24 cellular contexts compared by ENCODE assay signal in genomic region chr21:41742073-41742875, GRCh38. TPM values are rescaled to one million over a fixed set of nuclear protein-coding genes. Genes with fewer than 3 reads are reported as not detected.
DNase-seq lines count a peak whose midpoint lies in the region; TF ChIP-seq lines count a peak whose summit lies in the region.
"Had no signal": no experiment of that assay in that cellular context is flagged by ENCODE, and none has a peak within 500 bp of the region (broad histone marks: within the 10 kb centered on the region; RNA-seq: fewer than 3 reads in every experiment).

No MANE protein-coding gene starts in this region.

- TF ChIP-seq POLR2A in tibial nerve (IDR thresholded peaks at IDR 0.05): no peak
- no peak for TF ChIP-seq POLR2A in esophagus squamous epithelium (IDR thresholded peaks at IDR 0.05)

- TF ChIP-seq EP300 in tibial nerve (IDR thresholded peaks at IDR 0.05): no peak

- peak overlapping the region; percentile 58 for H3K23ac ChIP-seq in neuronal stem cell (ENCODE audit: low read depth, low read length, poor library complexity)

- H3K4me1 Mint-ChIP-seq in endothelial cell (ENCODE audit: unreplicated experiment): peaks cover 11% of the 10 kb centered on the region
- H3K4me1 Mint-ChIP-seq: CD14-positive monocyte; CD8-positive, alpha-beta memory T cell had no signal

- H3K79me1 ChIP-seq in neuronal stem cell (ENCODE audit: low read depth, low read length): no peaks in the 10 kb centered on the region

- no peak overlapping the region for H3K4ac ChIP-seq in neuronal stem cell (ENCODE audit: low read length)

- no peak overlapping the region for H3K4me3 ChIP-seq in H7 (ENCODE audit: insufficient read depth, low read depth, low read length)
- H3K4me3 ChIP-seq in neuronal stem cell (ENCODE audit: low read length in 2 of 2): no peak overlapping the region
- H3K4me3 ChIP-seq in tibial nerve: no peak overlapping the region
- no peak overlapping the region for H3K4me3 ChIP-seq in esophagus squamous epithelium
- H3K4me3 ChIP-seq: A549; BLaER1 treated with 17β-estradiol and CSF1 and Interleukin-3, amounts not matched to agents 10 nM and 100 nM; GM12878; GM23248 had no signal

- H2BK12ac ChIP-seq in neuronal stem cell (ENCODE audit: low read length): no peak overlapping the region

- peaks cover 0 to 7% of the 10 kb centered on the region in 2 donors for H3K4me1 ChIP-seq in neuronal stem cell (ENCODE audit: control insufficient read depth in 2 of 2, insufficient read depth in 1 of 2, low read depth in 1 of 2, low read length in 2 of 2)
- H3K4me1 ChIP-seq in tibial nerve: no peaks in the 10 kb centered on the region
- peaks cover 0 to 23% (median 0%) of the 10 kb centered on the region in 3 donors for H3K4me1 ChIP-seq in esophagus squamous epithelium
- H3K4me1 ChIP-seq: A549, BE2C had no signal

- peak overlapping the region; percentile 50 for H3K27ac ChIP-seq in RWPE1
- H3K27ac ChIP-seq in neuronal stem cell (replicated peaks; ENCODE audit: low read length): no peak overlapping the region
- no peak overlapping the region for H3K27ac ChIP-seq in tibial nerve
- H3K27ac ChIP-seq in esophagus squamous epithelium: no peak overlapping the region
- H3K27ac ChIP-seq: A549; BLaER1 treated with 17β-estradiol and CSF1 and Interleukin-3, amounts not matched to agents 10 nM and 100 nM; GM23248 had no signal

- peaks cover 5% of the 10 kb centered on the region for H3K9me3 Mint-ChIP-seq in endothelial cell (ENCODE audit: unreplicated experiment)
- H3K9me3 Mint-ChIP-seq: CD8-positive, alpha-beta memory T cell had no signal

- H3K9me3 ChIP-seq in neuronal stem cell (replicated peaks in 1 of 2; ENCODE audit: control insufficient read depth in 2 of 2, insufficient read depth in 1 of 2, low read depth in 1 of 2, low read length in 2 of 2) (peaks cover 3 to 7% of the 10 kb centered on the region in 2 donors), tibial nerve (peaks cover 0 to 12% (median 4%) of the 10 kb centered on the region in 4 donors), esophagus squamous epithelium (peaks cover 0 to 5% (median 0%) of the 10 kb centered on the region in 3 donors)
- H3K9me3 ChIP-seq: BE2C had no signal

- peak overlapping the region; percentile 63 for H3K9ac ChIP-seq in neuronal stem cell (ENCODE audit: low read depth, low read length, poor library complexity)
- H3K9ac ChIP-seq: BLaER1 treated with 17β-estradiol and CSF1 and Interleukin-3, amounts not matched to agents 10 nM and 100 nM; GM23248 had no signal

- peak overlapping the region; percentile 66 for H3K18ac ChIP-seq in neuronal stem cell (ENCODE audit: low read length)

- no peak overlapping the region for H4K91ac ChIP-seq in neuronal stem cell (ENCODE audit: low read depth, low read length, poor library complexity)

- H2BK120ac ChIP-seq in neuronal stem cell (ENCODE audit: low read depth, low read length): no peak overlapping the region

- DNase-seq in H7: peak; percentile 28
- DNase-seq in RWPE1 (ENCODE audit: low spot score): no peak
- no peak for DNase-seq in endothelial cell (ENCODE audit: low spot score)
- DNase-seq in neuronal stem cell (ENCODE audit: low spot score): no peak
- no peak for DNase-seq in tibial nerve (ENCODE audit: low spot score in 2 of 2)
- no peak for DNase-seq in esophagus squamous epithelium (lab: John Stamatoyannopoulos, UW)
- no peak for DNase-seq in epidermal melanocyte (ENCODE audit: insufficient read length, low spot score)
- no peak for DNase-seq in T-helper 9 cell
- DNase-seq: 8988T; ACHN; AML-193; BE2C; CD4-positive, alpha-beta T cell; CD8-positive, alpha-beta memory T cell; DMS 273 treated with DMSO at 0.1 percent for 48 hours; DMS79; EL; GDM1; GM23248; H9 had no signal

- no peak overlapping the region for H4K8ac ChIP-seq in neuronal stem cell (ENCODE audit: low read depth, low read length)

- TF ChIP-seq CTCF in RWPE1 (conservative IDR thresholded peaks at IDR 0.05; ENCODE audit: low read depth) (no peak), endothelial cell (IDR thresholded peaks at IDR 0.05; ENCODE audit: unreplicated experiment) (no peak), tibial nerve (IDR thresholded peaks at IDR 0.05) (no peak), esophagus squamous epithelium (IDR thresholded peaks at IDR 0.05) (no peak)

- POLR2A ChIA-PET in RWPE1 (lab: Yijun Ruan, JAX; ENCODE audit: low non-redundant PET): no interaction called here

- no peak overlapping the region for H2AK5ac ChIP-seq in neuronal stem cell (ENCODE audit: low read depth, low read length)

- no peak overlapping the region for H2BK15ac ChIP-seq in neuronal stem cell (ENCODE audit: low read length)

- no peaks in the 10 kb centered on the region; the same call in 1 of the 2 replicates for H3K36me3 ChIP-seq in H7 (replicated peaks; ENCODE audit: control insufficient read depth, insufficient read depth, low read length)
- H3K36me3 ChIP-seq in neuronal stem cell (replicated peaks in 1 of 2; ENCODE audit: control insufficient read depth in 2 of 2, insufficient read depth in 2 of 2, low read length in 2 of 2): no peaks in the 10 kb centered on the region
- no peaks in the 10 kb centered on the region for H3K36me3 ChIP-seq in tibial nerve
- peaks cover 16 to 100% (median 21%) of the 10 kb centered on the region in 3 donors for H3K36me3 ChIP-seq in esophagus squamous epithelium
- H3K36me3 ChIP-seq: BE2C; BLaER1 treated with 17β-estradiol and CSF1 and Interleukin-3, amounts not matched to agents 10 nM and 100 nM had no signal

- H3K27me3 Mint-ChIP-seq in endothelial cell (ENCODE audit: unreplicated experiment): peaks cover 8% of the 10 kb centered on the region
- H3K27me3 Mint-ChIP-seq: CD4-positive, alpha-beta T cell had no signal

- no peaks in the 10 kb centered on the region for H3K27me3 ChIP-seq in H7 (ENCODE audit: control insufficient read depth, insufficient read depth, low read length)
- no peaks in the 10 kb centered on the region for H3K27me3 ChIP-seq in neuronal stem cell (ENCODE audit: control insufficient read depth in 3 of 3, insufficient read depth in 3 of 3, low read depth in 1 of 3, low read length in 3 of 3)
- no peaks in the 10 kb centered on the region for H3K27me3 ChIP-seq in tibial nerve
- peaks cover 0 to 13% (median 0%) of the 10 kb centered on the region in 4 donors for H3K27me3 ChIP-seq in esophagus squamous epithelium
- H3K27me3 ChIP-seq: BE2C; BLaER1 treated with 17β-estradiol and CSF1 and Interleukin-3, amounts not matched to agents 10 nM and 100 nM had no signal

- H2AFZ ChIP-seq in neuronal stem cell (ENCODE audit: low read length): no peak overlapping the region
- H2AFZ ChIP-seq: GM23248 had no signal

- intact Hi-C loops in esophagus squamous epithelium (cut with DNase I): no loop called here

- no peak overlapping the region for H2BK5ac ChIP-seq in neuronal stem cell (ENCODE audit: low read length)

- H3K4me2 ChIP-seq in neuronal stem cell (ENCODE audit: insufficient read depth, low read length, poor library complexity, severe bottlenecking): no peak overlapping the region
- H3K4me2 ChIP-seq: A549; BLaER1 treated with 17β-estradiol and CSF1 and Interleukin-3, amounts not matched to agents 10 nM and 100 nM had no signal

- H3K36me3 Mint-ChIP-seq in endothelial cell (ENCODE audit: low read depth, unreplicated experiment): peaks cover 61% of the 10 kb centered on the region
- H3K36me3 Mint-ChIP-seq: CD14-positive monocyte; CD8-positive, alpha-beta memory T cell had no signal

- CTCF ChIA-PET in RWPE1 (lab: Yijun Ruan, JAX): interaction anchor here (0.6 kb wide), 1 partner anchor 82 kb away, joined by 4 read pairs; no protein-coding TSS in a partner anchor

- peak overlapping the region; percentile 88 for H3K27ac Mint-ChIP-seq in endothelial cell (ENCODE audit: unreplicated experiment)
- H3K27ac Mint-ChIP-seq: CD4-positive, alpha-beta T cell; CD8-positive, alpha-beta memory T cell had no signal

- no CpG with 5 or more reads among the region's 30 CpGs for WGBS in neuronal stem cell (ENCODE audit: extremely low coverage in 2 of 2, insufficient read length in 2 of 2, insufficient replicate concordance in 1 of 2), 2 donors
- WGBS in tibial nerve, 2 donors: 79 to 83% methylated on average over 30 of the region's 30 CpGs
- WGBS in esophagus squamous epithelium, 2 donors: 78 to 87% methylated on average over 19 to 25 of the region's 30 CpGs

- peak overlapping the region; percentile 70 for H3K4me3 Mint-ChIP-seq in endothelial cell (ENCODE audit: unreplicated experiment)
- H3K4me3 Mint-ChIP-seq: CD4-positive, alpha-beta T cell; CD8-positive, alpha-beta memory T cell; H9 had no signal

- H3K14ac ChIP-seq in neuronal stem cell (ENCODE audit: low read length): no peak overlapping the region

RNA-seq across cellular contexts. Expression of gene RIPK4, which starts 24.6 kb away (rescaled TPM):
- total RNA-seq in H7 (2014; rRNA removed; shearing (Covaris generic)): 10.5 and 11.7 TPM in 2 replicates
- total RNA-seq in endothelial cell (ENCODE audit: unreplicated experiment) (9.6 TPM), tibial nerve (1 to 10 TPM in 3 of 4 donors, under 1 TPM in 1; 0.66 to 1.6 (median 1.2) TPM), esophagus squamous epithelium (10 to 100 TPM; 41.1 to 93.5 (median 68.8) TPM)
- 0.47 TPM for polyA plus RNA-seq in neuronal stem cell (2013, experiment 1 of 2)
- 0.46 TPM for polyA plus RNA-seq in neuronal stem cell (2013, experiment 2 of 2)
- polyA plus RNA-seq: CD8-positive, alpha-beta memory T cell; GM12878 had no signal
